ENCODE assay signal across 1 cellular context in genomic region chr18:3447895-3448844, GRCh38.
TF ChIP-seq lines count a peak whose summit lies in the region.

No MANE protein-coding gene starts in this region.

TF ChIP-seq in HepG2, 621 proteins besides CTCF, POLR2A, EP300 and RAD21 (continued from another document and continues in another):
- TF ChIP-seq HMGXB3 (CRISPR knock-in tag; IDR thresholded peaks at IDR 0.05; ENCODE audit: borderline replicate concordance) (peak; percentile 60; the same call in 1 of the 2 replicates), CBX5 (CRISPR knock-in tag; IDR thresholded peaks at IDR 0.05; ENCODE audit: borderline replicate concordance) (peak; percentile 14; the same call in 1 of the 2 replicates), PREB (CRISPR knock-in tag; IDR thresholded peaks at IDR 0.05) (no peak), SOX13 (IDR thresholded peaks at IDR 0.05) (peak; percentile 11; the same call in 1 of the 2 replicates), SOX13 (CRISPR knock-in tag; conservative IDR thresholded peaks at IDR 0.05 in 1 of 2, IDR thresholded peaks at IDR 0.05 in 1 of 2) (peak in 1 of 2 experiments; percentile 77; a peak in 2 of 4 replicates), ZNF816 (CRISPR knock-in tag; IDR thresholded peaks at IDR 0.05; ENCODE audit: borderline replicate concordance) (no peak), TRAFD1 (CRISPR knock-in tag; IDR thresholded peaks at IDR 0.05; ENCODE audit: borderline replicate concordance) (no peak), KDM4B (CRISPR knock-in tag; IDR thresholded peaks at IDR 0.05) (0 out of 2 replicates have a peak, but pooled peaks have one; percentile 17), PRDM10 (CRISPR knock-in tag; IDR thresholded peaks at IDR 0.05; ENCODE audit: low read depth) (peak; percentile 84), MNT (IDR thresholded peaks at IDR 0.05) (no peak), ZNF619 (CRISPR knock-in tag; IDR thresholded peaks at IDR 0.05) (0 out of 2 replicates have a peak, but pooled peaks have one; percentile 42)
- TF ChIP-seq, protein P1, sequence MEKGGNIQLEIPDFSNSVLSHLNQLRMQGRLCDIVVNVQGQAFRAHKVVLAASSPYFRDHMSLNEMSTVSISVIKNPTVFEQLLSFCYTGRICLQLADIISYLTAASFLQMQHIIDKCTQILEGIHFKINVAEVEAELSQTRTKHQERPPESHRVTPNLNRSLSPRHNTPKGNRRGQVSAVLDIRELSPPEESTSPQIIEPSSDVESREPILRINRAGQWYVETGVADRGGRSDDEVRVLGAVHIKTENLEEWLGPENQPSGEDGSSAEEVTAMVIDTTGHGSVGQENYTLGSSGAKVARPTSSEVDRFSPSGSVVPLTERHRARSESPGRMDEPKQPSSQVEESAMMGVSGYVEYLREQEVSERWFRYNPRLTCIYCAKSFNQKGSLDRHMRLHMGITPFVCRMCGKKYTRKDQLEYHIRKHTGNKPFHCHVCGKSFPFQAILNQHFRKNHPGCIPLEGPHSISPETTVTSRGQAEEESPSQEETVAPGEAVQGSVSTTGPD (CRISPR knock-in tag; IDR thresholded peaks at IDR 0.05), result no peak
- TF ChIP-seq, protein P2, sequence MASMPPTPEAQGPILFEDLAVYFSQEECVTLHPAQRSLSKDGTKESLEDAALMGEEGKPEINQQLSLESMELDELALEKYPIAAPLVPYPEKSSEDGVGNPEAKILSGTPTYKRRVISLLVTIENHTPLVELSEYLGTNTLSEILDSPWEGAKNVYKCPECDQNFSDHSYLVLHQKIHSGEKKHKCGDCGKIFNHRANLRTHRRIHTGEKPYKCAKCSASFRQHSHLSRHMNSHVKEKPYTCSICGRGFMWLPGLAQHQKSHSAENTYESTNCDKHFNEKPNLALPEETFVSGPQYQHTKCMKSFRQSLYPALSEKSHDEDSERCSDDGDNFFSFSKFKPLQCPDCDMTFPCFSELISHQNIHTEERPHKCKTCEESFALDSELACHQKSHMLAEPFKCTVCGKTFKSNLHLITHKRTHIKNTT (CRISPR knock-in tag; IDR thresholded peaks at IDR 0.05), result no peak
- TF ChIP-seq, protein P3, sequence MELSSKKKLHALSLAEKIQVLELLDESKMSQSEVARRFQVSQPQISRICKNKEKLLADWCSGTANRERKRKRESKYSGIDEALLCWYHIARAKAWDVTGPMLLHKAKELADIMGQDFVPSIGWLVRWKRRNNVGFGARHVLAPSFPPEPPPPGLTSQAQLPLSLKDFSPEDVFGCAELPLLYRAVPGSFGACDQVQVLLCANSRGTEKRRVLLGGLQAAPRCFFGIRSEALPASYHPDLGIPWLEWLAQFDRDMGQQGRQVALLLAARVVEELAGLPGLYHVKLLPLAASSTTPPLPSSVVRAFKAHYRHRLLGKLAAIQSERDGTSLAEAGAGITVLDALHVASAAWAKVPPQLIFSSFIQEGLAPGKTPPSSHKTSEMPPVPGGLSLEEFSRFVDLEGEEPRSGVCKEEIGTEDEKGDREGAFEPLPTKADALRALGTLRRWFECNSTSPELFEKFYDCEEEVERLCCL (CRISPR knock-in tag; IDR thresholded peaks at IDR 0.05; ENCODE audit: borderline replicate concordance), result no peak
- TF ChIP-seq, protein P4, sequence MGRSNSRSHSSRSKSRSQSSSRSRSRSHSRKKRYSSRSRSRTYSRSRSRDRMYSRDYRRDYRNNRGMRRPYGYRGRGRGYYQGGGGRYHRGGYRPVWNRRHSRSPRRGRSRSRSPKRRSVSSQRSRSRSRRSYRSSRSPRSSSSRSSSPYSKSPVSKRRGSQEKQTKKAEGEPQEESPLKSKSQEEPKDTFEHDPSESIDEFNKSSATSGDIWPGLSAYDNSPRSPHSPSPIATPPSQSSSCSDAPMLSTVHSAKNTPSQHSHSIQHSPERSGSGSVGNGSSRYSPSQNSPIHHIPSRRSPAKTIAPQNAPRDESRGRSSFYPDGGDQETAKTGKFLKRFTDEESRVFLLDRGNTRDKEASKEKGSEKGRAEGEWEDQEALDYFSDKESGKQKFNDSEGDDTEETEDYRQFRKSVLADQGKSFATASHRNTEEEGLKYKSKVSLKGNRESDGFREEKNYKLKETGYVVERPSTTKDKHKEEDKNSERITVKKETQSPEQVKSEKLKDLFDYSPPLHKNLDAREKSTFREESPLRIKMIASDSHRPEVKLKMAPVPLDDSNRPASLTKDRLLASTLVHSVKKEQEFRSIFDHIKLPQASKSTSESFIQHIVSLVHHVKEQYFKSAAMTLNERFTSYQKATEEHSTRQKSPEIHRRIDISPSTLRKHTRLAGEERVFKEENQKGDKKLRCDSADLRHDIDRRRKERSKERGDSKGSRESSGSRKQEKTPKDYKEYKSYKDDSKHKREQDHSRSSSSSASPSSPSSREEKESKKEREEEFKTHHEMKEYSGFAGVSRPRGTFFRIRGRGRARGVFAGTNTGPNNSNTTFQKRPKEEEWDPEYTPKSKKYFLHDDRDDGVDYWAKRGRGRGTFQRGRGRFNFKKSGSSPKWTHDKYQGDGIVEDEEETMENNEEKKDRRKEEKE (IDR thresholded peaks at IDR 0.05), result no peak
- TF ChIP-seq, protein P5, sequence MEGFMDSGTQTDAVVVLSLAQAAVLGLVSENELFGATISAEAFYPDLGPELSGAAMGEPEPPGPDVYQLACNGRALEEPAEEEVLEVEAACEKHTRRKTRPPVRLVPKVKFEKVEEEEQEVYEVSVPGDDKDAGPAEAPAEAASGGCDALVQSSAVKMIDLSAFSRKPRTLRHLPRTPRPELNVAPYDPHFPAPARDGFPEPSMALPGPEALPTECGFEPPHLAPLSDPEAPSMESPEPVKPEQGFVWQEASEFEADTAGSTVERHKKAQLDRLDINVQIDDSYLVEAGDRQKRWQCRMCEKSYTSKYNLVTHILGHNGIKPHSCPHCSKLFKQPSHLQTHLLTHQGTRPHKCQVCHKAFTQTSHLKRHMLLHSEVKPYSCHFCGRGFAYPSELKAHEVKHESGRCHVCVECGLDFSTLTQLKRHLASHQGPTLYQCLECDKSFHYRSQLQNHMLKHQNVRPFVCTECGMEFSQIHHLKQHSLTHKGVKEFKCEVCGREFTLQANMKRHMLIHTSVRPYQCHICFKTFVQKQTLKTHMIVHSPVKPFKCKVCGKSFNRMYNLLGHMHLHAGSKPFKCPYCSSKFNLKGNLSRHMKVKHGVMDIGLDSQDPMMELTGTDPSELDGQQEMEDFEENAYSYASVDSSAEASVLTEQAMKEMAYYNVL (CRISPR knock-in tag; IDR thresholded peaks at IDR 0.05; ENCODE audit: borderline replicate concordance), result no peak; the same call in 1 of the 2 replicates
